Comparison of ENCODE assay signal across 1 cellular context in genomic region chr2:224472137-224472536, GRCh38.
A peak's percentile ranks its signal among the peaks of the same experiment; 100 is the strongest.
TF ChIP-seq lines count a peak whose summit lies in the region.

No MANE protein-coding gene starts in this region.

TF ChIP-seq in HEK293, 187 proteins besides CTCF, POLR2A, EP300 and RAD21 (continued from another document):
- TF ChIP-seq ZNF274 (IDR thresholded peaks at IDR 0.05; ENCODE audit: low read length), result no peak
- no peak for TF ChIP-seq ZNF274 (tag by site-specific recombination; IDR thresholded peaks at IDR 0.05; ENCODE audit: borderline replicate concordance)
- no peak for TF ChIP-seq TCF7L2 (IDR thresholded peaks at IDR 0.05; ENCODE audit: borderline replicate concordance, low read depth, low read length)
- TF ChIP-seq ZNF621 (tag by site-specific recombination; IDR thresholded peaks at IDR 0.05), result no peak
- TF ChIP-seq ZNF560 (tag by site-specific recombination; IDR thresholded peaks at IDR 0.05; ENCODE audit: borderline replicate concordance), result no peak
- no peak for TF ChIP-seq ZNF280C (tag by site-specific recombination; IDR thresholded peaks at IDR 0.05)
- TF ChIP-seq ZNF391 (tag by site-specific recombination; IDR thresholded peaks at IDR 0.05; ENCODE audit: borderline replicate concordance, low read depth), result no peak
- no peak for TF ChIP-seq ZNF580 (tag by site-specific recombination; IDR thresholded peaks at IDR 0.05)
- TF ChIP-seq ZNF658 (tag by site-specific recombination; IDR thresholded peaks at IDR 0.05), result no peak
- TF ChIP-seq ZBTB21 (tag by site-specific recombination; IDR thresholded peaks at IDR 0.05), result no peak
- no peak for TF ChIP-seq YY1 (tag by site-specific recombination; IDR thresholded peaks at IDR 0.05)
- no peak for TF ChIP-seq ZNF629 (tag by site-specific recombination; IDR thresholded peaks at IDR 0.05)
- TF ChIP-seq ZSCAN18 (tag by site-specific recombination; IDR thresholded peaks at IDR 0.05), result no peak
- TF ChIP-seq ZNF549 (tag by site-specific recombination; IDR thresholded peaks at IDR 0.05), result no peak
- TF ChIP-seq SCRT1 (tag by site-specific recombination; IDR thresholded peaks at IDR 0.05; ENCODE audit: borderline replicate concordance), result no peak
- no peak for TF ChIP-seq ZBTB6 (tag by site-specific recombination; IDR thresholded peaks at IDR 0.05)
- peak; percentile 93 for TF ChIP-seq PRDM6 (tag by site-specific recombination; IDR thresholded peaks at IDR 0.05)
- TF ChIP-seq ZNF404 (tag by site-specific recombination; IDR thresholded peaks at IDR 0.05), result no peak
- TF ChIP-seq WT1 (tag by site-specific recombination; IDR thresholded peaks at IDR 0.05), result peak; percentile 21; the same call in 1 of the 2 replicates
- peak; percentile 48; the same call in 1 of the 2 replicates for TF ChIP-seq ZSCAN30 (tag by site-specific recombination; IDR thresholded peaks at IDR 0.05)
- no peak for TF ChIP-seq ZNF513 (tag by site-specific recombination; IDR thresholded peaks at IDR 0.05)
- no peak for TF ChIP-seq KLF10 (tag by site-specific recombination; IDR thresholded peaks at IDR 0.05)
- no peak for TF ChIP-seq ZNF596 (tag by site-specific recombination; IDR thresholded peaks at IDR 0.05)
- no peak for TF ChIP-seq ZNF707 (tag by site-specific recombination; IDR thresholded peaks at IDR 0.05)
- TF ChIP-seq ZNF561 (tag by site-specific recombination; IDR thresholded peaks at IDR 0.05; ENCODE audit: borderline replicate concordance), result no peak
- no peak for TF ChIP-seq ZNF280D (tag by site-specific recombination; IDR thresholded peaks at IDR 0.05)
- no peak for TF ChIP-seq ZNF239 (tag by site-specific recombination; IDR thresholded peaks at IDR 0.05)
- TF ChIP-seq ZNF544 (tag by site-specific recombination; IDR thresholded peaks at IDR 0.05), result no peak
- TF ChIP-seq OSR2 (tag by site-specific recombination; IDR thresholded peaks at IDR 0.05), result peak; percentile 24; the same call in 1 of the 2 replicates
TF ChIP-seq in HEK293: peak in this region for 8.
